2 cellular contexts compared by ENCODE assay signal in genomic region chr9:132534832-132535231, GRCh38.
TF ChIP-seq lines count a peak whose summit lies in the region.

No MANE protein-coding gene starts in this region.

TF ChIP-seq in HepG2, 621 proteins besides CTCF, POLR2A, EP300 and RAD21:
- TF ChIP-seq TOPORS (CRISPR knock-in tag; IDR thresholded peaks at IDR 0.05) (no peak), ZNF605 (CRISPR knock-in tag; IDR thresholded peaks at IDR 0.05) (peak; percentile 97)

TF ChIP-seq in HEK293, 187 proteins besides CTCF, POLR2A, EP300 and RAD21:
- TF ChIP-seq ZNF777 (tag by site-specific recombination; IDR thresholded peaks at IDR 0.05; ENCODE audit: borderline replicate concordance) (no peak), SP7 (tag by site-specific recombination; IDR thresholded peaks at IDR 0.05) (no peak), SETDB1 (IDR thresholded peaks at IDR 0.05; ENCODE audit: insufficient read length, low read length) (peak; percentile 76), ZNF366 (tag by site-specific recombination; conservative IDR thresholded peaks at IDR 0.05) (no peak)
